In the genomic region with DNA sequence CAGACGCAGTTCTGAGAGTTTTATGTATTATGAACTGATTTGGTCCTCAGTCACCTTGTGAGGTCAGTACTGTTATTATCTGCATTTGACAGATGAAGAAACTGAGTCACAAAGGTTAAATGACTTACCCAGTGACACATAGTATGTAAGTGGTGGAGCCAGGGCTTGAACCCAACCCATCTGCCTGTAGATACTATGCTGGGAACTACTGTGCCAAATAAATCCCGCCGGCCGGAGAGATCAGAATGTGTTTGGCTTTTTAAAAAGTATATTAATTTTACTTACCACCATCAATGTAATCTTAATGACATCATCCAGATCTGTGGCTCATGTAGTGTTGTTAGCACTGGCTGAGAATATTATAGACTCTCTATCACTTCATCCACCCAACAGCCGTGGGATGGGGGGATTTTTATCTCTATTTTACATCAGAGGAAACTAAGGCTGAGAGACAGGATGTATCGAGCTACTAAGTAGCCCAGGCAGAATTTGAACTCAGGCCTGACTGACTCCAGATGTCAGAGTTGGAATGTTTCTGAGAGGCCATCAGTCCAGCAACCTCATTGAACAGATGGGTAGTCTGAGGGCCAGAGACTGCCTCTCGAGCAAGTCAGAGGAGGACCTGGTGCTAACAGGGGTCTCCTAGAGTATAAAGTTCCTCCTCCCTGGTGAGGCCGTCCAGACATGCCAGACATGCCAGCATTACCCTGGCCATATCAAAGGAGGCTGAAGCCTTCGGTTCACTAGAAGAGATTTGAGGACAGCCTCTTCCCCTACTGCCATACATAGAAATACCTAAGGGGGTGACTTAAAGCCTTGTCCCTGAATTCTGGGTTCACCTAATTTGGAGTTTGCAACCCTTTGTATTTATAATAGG, we compare ENCODE assay signal across 14 cellular contexts.
DNase-seq lines count a peak whose midpoint lies in the region; ATAC-seq, FAIRE-seq and TF ChIP-seq lines count a peak whose summit lies in the region.
"Had no signal": no experiment of that assay in that cellular context is flagged by ENCODE, and none has a peak within 500 bp of the region (broad histone marks: within the 10 kb centered on the region; RNA-seq: fewer than 3 reads in every experiment).

No MANE protein-coding gene starts in this region.

- H2AFZ ChIP-seq in astrocyte (ENCODE audit: low read depth, low read length) = no peak overlapping the region

- H3K79me2 ChIP-seq in astrocyte (ENCODE audit: insufficient read depth, low read length) = peaks cover 61% of the 10 kb centered on the region

- ATAC-seq in left colon (peak; percentile 9), HG02678 (IDR thresholded peaks at IDR 0.05; ENCODE audit: unreplicated experiment) (no peak)
- ATAC-seq: activated naive CD4-positive, alpha-beta T cell treated with anti-CD3 and anti-CD28 coated beads, Interleukin-2, amount 50 U/mL, for 72 hours had no signal

- H3K4me1 Mint-ChIP-seq in astrocyte (ENCODE audit: low read depth, unreplicated experiment) = peaks cover 44% of the 10 kb centered on the region
- H3K4me1 Mint-ChIP-seq: activated B cell treated with CpG ODN at 0.5 μM for 24 hours had no signal

- peak; percentile 53 for DNase-seq in HCEC 1CT
- DNase-seq in astrocyte (ENCODE audit: low read depth) = peak; percentile 30
- DNase-seq in left colon = no peak
- no peak for DNase-seq in tibial artery
- DNase-seq in NCI-H1092 treated with DMSO at 0.1 percent for 48 hours (lab: John Stamatoyannopoulos, UW) = no peak
- DNase-seq in C1 segment of cervical spinal cord (lab: John Stamatoyannopoulos, UW) = no peak
- DNase-seq: activated B cell treated with CpG ODN at 0.5 μM for 24 hours; activated CD8-positive, alpha-beta memory T cell treated with anti-CD3 and anti-CD28 coated beads, Interleukin-2, amount 50 U/mL, for 4 hours; stimulated activated CD4-positive, alpha-beta T cell treated with anti-CD3 and anti-CD28 coated beads, Interleukin-2, amount 100 ng/mL, for 24 hours had no signal

- H3K36me3 ChIP-seq in astrocyte (ENCODE audit: insufficient read depth, low read length) (no peaks in the 10 kb centered on the region), tibial artery (no peaks in the 10 kb centered on the region)

- intact Hi-C loops in left colon (cut with DNase I, micrococcal nuclease) = no loop called here
- intact Hi-C loops in tibial artery (cut with DNase I; ENCODE audit: low total_unique reads) = no loop called here

- H3K4me1 ChIP-seq in astrocyte (ENCODE audit: insufficient read depth, low read length) (peaks cover 58% of the 10 kb centered on the region), tibial artery (peaks cover 0 to 67% (median 50%) of the 10 kb centered on the region in 4 donors)

- H3K4me3 Mint-ChIP-seq in astrocyte (ENCODE audit: unreplicated experiment) = no peak overlapping the region
- H3K4me3 Mint-ChIP-seq: activated B cell treated with CpG ODN at 0.5 μM for 24 hours had no signal

- H3K4me3 ChIP-seq in astrocyte (ENCODE audit: insufficient read depth, low read depth, low read length) (no peak overlapping the region), tibial artery (no peak overlapping the region)
- H3K4me3 ChIP-seq: mucosa of descending colon had no signal

- H3K27ac ChIP-seq in astrocyte (ENCODE audit: low read depth, low read length) = peak overlapping the region; percentile 73
- peak overlapping the region; percentile 82 to 84 for H3K27ac ChIP-seq in tibial artery
- H3K27ac ChIP-seq: HL-60 had no signal

- no peaks in the 10 kb centered on the region for H3K9me3 Mint-ChIP-seq in astrocyte (ENCODE audit: unreplicated experiment)
- H3K9me3 Mint-ChIP-seq: activated B cell treated with CpG ODN at 0.5 μM for 24 hours; activated naive CD4-positive, alpha-beta T cell treated with anti-CD3 and anti-CD28 coated beads, Interleukin-2, amount 50 U/mL, for 72 hours had no signal

- peak overlapping the region; percentile 51 for H3K9ac ChIP-seq in astrocyte (ENCODE audit: low read length)

- H4K20me1 ChIP-seq in astrocyte (ENCODE audit: insufficient read depth, low read length) = no peaks in the 10 kb centered on the region

- no peaks in the 10 kb centered on the region for H3K27me3 Mint-ChIP-seq in astrocyte (ENCODE audit: low read depth, unreplicated experiment)
- H3K27me3 Mint-ChIP-seq: activated B cell treated with CpG ODN at 0.5 μM for 24 hours had no signal

- H3K9me3 ChIP-seq in astrocyte (ENCODE audit: insufficient read depth, low read depth, low read length) (no peaks in the 10 kb centered on the region), tibial artery (no peaks in the 10 kb centered on the region)
- H3K9me3 ChIP-seq: mucosa of descending colon had no signal

- no peak for FAIRE-seq in astrocyte (lab: Jason Lieb, UNC)
- FAIRE-seq: colon had no signal

- H3K27ac Mint-ChIP-seq in astrocyte (ENCODE audit: unreplicated experiment) = peak overlapping the region; percentile 43
- H3K27ac Mint-ChIP-seq: activated B cell treated with CpG ODN at 0.5 μM for 24 hours; activated naive CD4-positive, alpha-beta T cell treated with anti-CD3 and anti-CD28 coated beads, Interleukin-2, amount 50 U/mL, for 72 hours had no signal

- no peaks in the 10 kb centered on the region for H3K27me3 ChIP-seq in astrocyte (ENCODE audit: insufficient read depth, low read length)
- H3K27me3 ChIP-seq in tibial artery = no peaks in the 10 kb centered on the region

- TF ChIP-seq CTCF in astrocyte (IDR thresholded peaks at IDR 0.05; ENCODE audit: insufficient read depth, low read depth, low read length) (no peak), tibial artery (IDR thresholded peaks at IDR 0.05) (no peak)

- peaks cover 8% of the 10 kb centered on the region for H3K36me3 Mint-ChIP-seq in astrocyte (ENCODE audit: low read depth, unreplicated experiment)
- H3K36me3 Mint-ChIP-seq: activated naive CD4-positive, alpha-beta T cell treated with anti-CD3 and anti-CD28 coated beads, Interleukin-2, amount 50 U/mL, for 72 hours had no signal

- peak overlapping the region; percentile 71 for H3K4me2 ChIP-seq in astrocyte (ENCODE audit: low read length)

Comparison
In these comparisons a context has a peak if more than half of its experiments do, and no peak if none do; other contexts are left out.
1. DNase-seq: peak in HCEC 1CT (single experiment) and astrocyte (single experiment); none in left colon (0 of 2), tibial artery (0 of 2), NCI-H1092 treated with DMSO at 0.1 percent for 48 hours (single experiment) and C1 segment of cervical spinal cord (0 of 14).